Comparison of ENCODE assay signal across 9 cellular contexts in genomic region chr10:24466616-24466949, GRCh38.
DNase-seq lines count a peak whose midpoint lies in the region; FAIRE-seq and TF ChIP-seq lines count a peak whose summit lies in the region.
"Had no signal": no experiment of that assay in that cellular context is flagged by ENCODE, and none has a peak within 500 bp of the region (broad histone marks: within the 10 kb centered on the region; RNA-seq: fewer than 3 reads in every experiment).

No MANE protein-coding gene starts in this region.

- WGBS in liver = 31% methylated on average over 3 of the region's 3 CpGs
- 63 to 91% methylated on average over 3 of the region's 3 CpGs for WGBS in thyroid gland, 2 donors

- TF ChIP-seq CTCF in ascending aorta (IDR thresholded peaks at IDR 0.05) (no peak), liver (IDR thresholded peaks at IDR 0.05; ENCODE audit: low read depth, low read length, missing input control) (no peak), thyroid gland (IDR thresholded peaks at IDR 0.05) (no peak)

- H3K4me3 ChIP-seq in ascending aorta (peak overlapping the region; percentile 1), liver (ENCODE audit: low read depth in 1 of 3, low read length in 3 of 3) (peak overlapping the region; percentile 64 to 75 (median 67)), thyroid gland (replicated peaks in 1 of 3) (no peak overlapping the region)

- H3K27ac ChIP-seq in ascending aorta (no peak overlapping the region), liver (ENCODE audit: low read depth in 1 of 2, low read length in 2 of 2) (peak overlapping the region; percentile 87 to 91), thyroid gland (peak overlapping the region in 2 of 3 donors; percentile 87 to 92)

- H3K4me3 Mint-ChIP-seq in T-helper 2 cell treated with Interferon-gamma antibody and Interleukin-4, amounts not matched to agents 5 μg/mL and 100 μg/mL, for 36 hours = peak overlapping the region; percentile 51

- peaks cover 21% of the 10 kb centered on the region for H3K27me3 Mint-ChIP-seq in T-helper 2 cell treated with Interferon-gamma antibody and Interleukin-4, amounts not matched to agents 5 μg/mL and 100 μg/mL, for 36 hours (ENCODE audit: low read depth)

- no peaks in the 10 kb centered on the region for H3K27me3 ChIP-seq in ascending aorta
- H3K27me3 ChIP-seq in liver (ENCODE audit: control insufficient read depth in 4 of 4, insufficient read depth in 4 of 4, low read length in 3 of 4) = no peaks in the 10 kb centered on the region
- no peaks in the 10 kb centered on the region for H3K27me3 ChIP-seq in thyroid gland

- H3K9me3 Mint-ChIP-seq in T-helper 2 cell treated with Interferon-gamma antibody and Interleukin-4, amounts not matched to agents 5 μg/mL and 100 μg/mL, for 36 hours = peaks cover 4% of the 10 kb centered on the region

- H3K27ac Mint-ChIP-seq in T-helper 2 cell treated with Interferon-gamma antibody and Interleukin-4, amounts not matched to agents 5 μg/mL and 100 μg/mL, for 36 hours = peak overlapping the region; percentile 10

- intact Hi-C loops in ascending aorta (cut with DNase I) = loop anchor here (5.0 kb wide), 1 partner anchor 84 kb away; no protein-coding TSS in a partner anchor
- intact Hi-C loops in thyroid gland (cut with DNase I) = no loop called here

- no peak for TF ChIP-seq RAD21 in liver (IDR thresholded peaks at IDR 0.05)

- H3K9ac ChIP-seq in liver (ENCODE audit: low read depth in 1 of 2, low read length in 2 of 2) = peak overlapping the region; percentile 48 to 84

- no peak for FAIRE-seq in frontal cortex (lab: Jason Lieb, UNC)

- H3K4me1 Mint-ChIP-seq in T-helper 2 cell treated with Interferon-gamma antibody and Interleukin-4, amounts not matched to agents 5 μg/mL and 100 μg/mL, for 36 hours (ENCODE audit: low read depth) = peaks cover 31% of the 10 kb centered on the region

- H3K4me1 ChIP-seq in ascending aorta (peaks cover 4 to 19% of the 10 kb centered on the region in 2 donors), liver (ENCODE audit: control insufficient read depth in 4 of 4, insufficient read depth in 4 of 4, low read length in 3 of 4) (peaks cover 9 to 50% (median 17%) of the 10 kb centered on the region in 4 donors), thyroid gland (peaks cover 53 to 62% of the 10 kb centered on the region in 2 donors)

- no peaks in the 10 kb centered on the region for H3K36me3 Mint-ChIP-seq in T-helper 2 cell treated with Interferon-gamma antibody and Interleukin-4, amounts not matched to agents 5 μg/mL and 100 μg/mL, for 36 hours (ENCODE audit: low read depth)

- H3K36me3 ChIP-seq in ascending aorta (no peaks in the 10 kb centered on the region), liver (ENCODE audit: control insufficient read depth in 4 of 4, insufficient read depth in 3 of 4, low read depth in 1 of 4, low read length in 3 of 4) (peaks cover 0 to 2% (median 0%) of the 10 kb centered on the region in 4 donors), thyroid gland (no peaks in the 10 kb centered on the region)

- H3K9me3 ChIP-seq in ascending aorta (no peaks in the 10 kb centered on the region), liver (ENCODE audit: control insufficient read depth in 4 of 4, low read length in 3 of 4) (no peaks in the 10 kb centered on the region), thyroid gland (no peaks in the 10 kb centered on the region)

- no peak for TF ChIP-seq POLR2A in thyroid gland (IDR thresholded peaks at IDR 0.05)

- DNase-seq in T-helper 2 cell treated with Interferon-gamma antibody and Interleukin-4, amounts not matched to agents 5 μg/mL and 100 μg/mL, for 36 hours (ENCODE audit: low spot score) = no peak
- DNase-seq in T-helper 2 cell (no peak), ascending aorta (ENCODE audit: low spot score in 2 of 2) (no peak), thyroid gland (no peak), NCI-H187 treated with DMSO at 0.1 percent for 48 hours (lab: John Stamatoyannopoulos, UW) (no peak), NCI-H2171 treated with DMSO at 0.1 percent for 48 hours (lab: John Stamatoyannopoulos, UW) (no peak), frontal cortex (ENCODE audit: low spot score in 2 of 2) (no peak)
- DNase-seq: activated CD8-positive, alpha-beta memory T cell treated with anti-CD3 and anti-CD28 coated beads for 24 hours had no signal

TF ChIP-seq in liver, 16 proteins besides CTCF, POLR2A, EP300 and RAD21:
- TF ChIP-seq TAF1 (conservative IDR thresholded peaks at IDR 0.05) (peak; percentile 29), HNF4G (IDR thresholded peaks at IDR 0.05) (peak; percentile 4), RXRA (IDR thresholded peaks at IDR 0.05) (no peak)

Comparison
In these comparisons a context has a peak if more than half of its experiments do, and no peak if none do; other contexts are left out.
1. H3K27ac ChIP-seq: peak in liver (2 of 2) and thyroid gland (2 of 3); none in ascending aorta (0 of 2).
2. H3K4me3 ChIP-seq: peak in ascending aorta (2 of 2) and liver (3 of 3); none in thyroid gland (0 of 3).